ENCODE assay signal across 8 cellular contexts in genomic region chr4:189904420-189905027, GRCh38. TPM values are rescaled to one million over a fixed set of nuclear protein-coding genes. Genes with fewer than 3 reads are reported as not detected.
DNase-seq lines count a peak whose midpoint lies in the region; ATAC-seq, FAIRE-seq and TF ChIP-seq lines count a peak whose summit lies in the region.
"Not testable (repeated sequence)": the region's sequence is repeated elsewhere in the genome, so short reads cannot be mapped to it uniquely, and the experiment has no call there.

No MANE protein-coding gene starts in this region.

- not testable (repeated sequence) for FAIRE-seq in A549 (lab: Jason Lieb, UNC)

- 30% methylated on average over 6 of the region's 6 CpGs for WGBS in A549 (ENCODE audit: missing lambda C conversion rate)

- H3K4me1 Mint-ChIP-seq in activated CD4-positive, alpha-beta memory T cell treated with anti-CD3 and anti-CD28 coated beads, Interleukin-2, amount 10 ng/mL, durations not matched to agents 7 days and 5 days; immature natural killer cell: not testable (repeated sequence)

- not testable (repeated sequence) for H3K9me3 ChIP-seq in A549, colonic mucosa

- H3K4me1 ChIP-seq in A549, colonic mucosa: not testable (repeated sequence)

- not testable (repeated sequence) for H3K27me3 ChIP-seq in colonic mucosa

- not testable (repeated sequence) for H3K27ac ChIP-seq in A549, colonic mucosa

- H3K9ac ChIP-seq in colonic mucosa (ENCODE audit: low read depth in 2 of 2, low read length in 2 of 2), result not testable (repeated sequence)

- peaks cover 12% of the 10 kb centered on the region for H3K27me3 Mint-ChIP-seq in activated CD4-positive, alpha-beta memory T cell treated with anti-CD3 and anti-CD28 coated beads, Interleukin-2, amount 10 ng/mL, durations not matched to agents 7 days and 5 days
- not testable (repeated sequence) for H3K27me3 Mint-ChIP-seq in immature natural killer cell (ENCODE audit: low read depth in 3 of 3)

- not testable (repeated sequence) for H3K4me2 ChIP-seq in A549

- not testable (repeated sequence) for H3K4me3 Mint-ChIP-seq in activated CD4-positive, alpha-beta memory T cell treated with anti-CD3 and anti-CD28 coated beads, Interleukin-2, amount 10 ng/mL, durations not matched to agents 7 days and 5 days; immature natural killer cell

- not testable (repeated sequence) for H3K9me3 Mint-ChIP-seq in activated CD4-positive, alpha-beta memory T cell treated with anti-CD3 and anti-CD28 coated beads, Interleukin-2, amount 10 ng/mL, durations not matched to agents 7 days and 5 days; immature natural killer cell

- CTCF ChIA-PET in A549 (lab: Yijun Ruan, JAX), result interaction anchor here (0.6 to 1.7 kb wide), 3 partner anchors 36 to 93 kb away, joined by 3 to 6 read pairs (median 3); partner anchors contain the start of gene FRG1
- CTCF ChIA-PET in activated CD4-positive, alpha-beta memory T cell treated with anti-CD3 and anti-CD28 coated beads, Interleukin-2, amount 10 ng/mL, durations not matched to agents 7 days and 5 days (lab: Charles Lee), result interaction anchor here (0.7 to 1.8 kb wide), 11 partner anchors 11 to 1280 kb away, joined by 3 to 4 read pairs (median 3); no protein-coding TSS in a partner anchor

- intact Hi-C loops in colonic mucosa (cut with DNase I), result not testable (repeated sequence)

- TF ChIP-seq CTCF in A549 (IDR thresholded peaks at IDR 0.05), result peak; percentile 57
- TF ChIP-seq CTCF in colonic mucosa (IDR thresholded peaks at IDR 0.05), result peak; percentile 48
- peak; percentile 61 for TF ChIP-seq CTCF in retinal pigment epithelial cell (conservative IDR thresholded peaks at IDR 0.05; ENCODE audit: low read depth, low read length)

- POLR2A ChIA-PET in A549 (lab: Yijun Ruan, JAX); activated CD4-positive, alpha-beta memory T cell treated with anti-CD3 and anti-CD28 coated beads, Interleukin-2, amount 10 ng/mL, durations not matched to agents 7 days and 5 days (lab: Charles Lee): not testable (repeated sequence)

- peak; percentile 11 to 75 for DNase-seq in A549 (ENCODE audit: low read depth in 1 of 2, low spot score in 1 of 2)
- DNase-seq in M059J (ENCODE audit: low read depth), result peak; percentile 57
- DNase-seq in activated CD4-positive, alpha-beta memory T cell treated with anti-CD3 and anti-CD28 coated beads, Interleukin-2, amount 10 ng/mL, durations not matched to agents 7 days and 5 days, result peak; percentile 45
- DNase-seq in colonic mucosa, result peak; percentile 47
- peak; percentile 14 to 40 (median 17) for DNase-seq in immature natural killer cell
- DNase-seq in retinal pigment epithelial cell (ENCODE audit: low read depth), result peak; percentile 18

- H3K4me3 ChIP-seq in A549; colonic mucosa; retinal pigment epithelial cell (ENCODE audit: low read length): not testable (repeated sequence)

- H3K36me3 ChIP-seq in colonic mucosa, result not testable (repeated sequence)

- H3K27ac Mint-ChIP-seq in activated CD4-positive, alpha-beta memory T cell treated with anti-CD3 and anti-CD28 coated beads, Interleukin-2, amount 10 ng/mL, durations not matched to agents 7 days and 5 days; immature natural killer cell: not testable (repeated sequence)

- H3K36me3 Mint-ChIP-seq in activated CD4-positive, alpha-beta memory T cell treated with anti-CD3 and anti-CD28 coated beads, Interleukin-2, amount 10 ng/mL, durations not matched to agents 7 days and 5 days (ENCODE audit: low read depth); immature natural killer cell: not testable (repeated sequence)

- TF ChIP-seq EP300 in A549 (IDR thresholded peaks at IDR 0.05), result not testable (repeated sequence)

- TF ChIP-seq POLR2A in A549 (IDR thresholded peaks at IDR 0.05; ENCODE audit: low read length), result not testable (repeated sequence)

- peak in 1 of 2 experiments; percentile 82; a peak in 3 of 6 replicates for ATAC-seq in A549
- peak; percentile 84 for ATAC-seq in GM18498 (IDR thresholded peaks at IDR 0.05; ENCODE audit: unreplicated experiment)
- ATAC-seq in HG02642 (IDR thresholded peaks at IDR 0.05; ENCODE audit: poor library complexity, unreplicated experiment), result peak; percentile 91

- TF ChIP-seq RAD21 in A549 (conservative IDR thresholded peaks at IDR 0.05 in 1 of 2, IDR thresholded peaks at IDR 0.05 in 1 of 2), result peak; percentile 63 to 64

TF ChIP-seq in A549, 52 proteins besides CTCF, POLR2A, EP300 and RAD21:
- 0 out of 3 replicates have a peak, but pooled peaks have one; percentile 15 for TF ChIP-seq SMC3 (IDR thresholded peaks at IDR 0.05)

RNA-seq across cellular contexts. Expression of gene FRG1, which starts 36.1 kb away (rescaled TPM):
- polyA plus RNA-seq in A549 (2011; rRNA removed), result 13.3 and 26.0 TPM in 2 replicates
- polyA plus RNA-seq in A549 (2012; cell fraction: cytosol; rRNA removed), result 6.1 and 8.4 TPM in 2 replicates
- 2.8 and 5.5 TPM in 2 replicates for polyA plus RNA-seq in A549 (2012; cell fraction: nucleus; rRNA removed)
- polyA plus RNA-seq in A549 (2017; fragmentation: RNase III; extraction: RNeasy Plus Mini Kit Qiagen cat#74134 plus additional on column Dnase treatment), result 29.1 to 31.0 TPM (median 30.5 TPM) in 3 replicates
- 3.0 and 3.7 TPM in 2 replicates for polyA minus RNA-seq in A549 (2011; rRNA and poly(A)+ RNA removed)
- 52.0 and 67.0 TPM in 2 replicates for total RNA-seq in M059J (2014; rRNA removed; shearing (Covaris generic))
- 10 to 100 TPM; 68.5 to 73.4 TPM for total RNA-seq in activated CD4-positive, alpha-beta memory T cell treated with anti-CD3 and anti-CD28 coated beads, Interleukin-2, amount 10 ng/mL, durations not matched to agents 7 days and 5 days
- 10 to 100 TPM; 36.5 to 37.9 TPM for total RNA-seq in colonic mucosa
- 10 to 100 TPM; 54.9 to 68.9 (median 67.3) TPM for polyA plus RNA-seq in immature natural killer cell
